ENCODE assay signal across 8 cellular contexts in the genomic region with DNA sequence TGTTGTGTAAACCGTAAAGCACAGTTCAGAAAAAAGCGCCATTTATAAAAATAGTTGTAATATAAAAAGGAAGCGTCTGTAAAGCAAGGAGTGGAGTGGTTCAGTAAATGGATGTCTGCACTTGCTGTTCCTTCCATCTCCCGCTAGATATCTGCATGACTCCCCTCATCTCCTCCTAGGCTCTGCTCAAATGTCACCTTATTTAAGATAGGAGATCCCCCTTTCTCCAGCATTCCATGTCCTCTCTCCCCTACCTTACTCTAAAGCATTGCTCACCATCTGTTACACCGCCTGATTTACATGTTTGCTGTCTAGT. TPM values are rescaled to one million over a fixed set of nuclear protein-coding genes. Genes with fewer than 3 reads are reported as not detected.
DNase-seq lines count a peak whose midpoint lies in the region; ATAC-seq and TF ChIP-seq lines count a peak whose summit lies in the region.

No MANE protein-coding gene starts in this region.

- H3K27ac Mint-ChIP-seq in GM23338: peak overlapping the region; percentile 90; the same call in 1 of the 2 replicates
- peak overlapping the region; percentile 95 for H3K27ac Mint-ChIP-seq in stimulated activated naive B cell treated with anti-CD40 and anti-IgM and Interleukin-4, amounts not matched to agents 10 μg/mL and 1 μg/mL and 100 μg/mL, for 72 hours

- CTCF ChIA-PET in BJ (lab: Yijun Ruan, JAX): interaction anchor here (0.7 kb wide), 1 partner anchor 61 kb away, joined by 3 read pairs; no protein-coding TSS in a partner anchor

- H3K4me1 Mint-ChIP-seq in GM23338: peaks cover 4% of the 10 kb centered on the region; the same call in 2 of the 3 replicates
- H3K4me1 Mint-ChIP-seq in stimulated activated naive B cell treated with anti-CD40 and anti-IgM and Interleukin-4, amounts not matched to agents 10 μg/mL and 1 μg/mL and 100 μg/mL, for 72 hours: peaks cover 11 to 25% of the 10 kb centered on the region in 2 donors

- WGBS in right cardiac atrium: 31% methylated on average over 5 of the region's 5 CpGs

- H2AFZ ChIP-seq in GM23338: peak overlapping the region; percentile 93; the same call in 1 of the 2 replicates

- POLR2A ChIA-PET in BJ (lab: Charles Lee): no interaction called here

- H3K9me2 ChIP-seq in GM23338 (ENCODE audit: insufficient read depth): no peaks in the 10 kb centered on the region

- TF ChIP-seq CTCF in BJ (IDR thresholded peaks at IDR 0.05; ENCODE audit: insufficient read depth, low read depth, low read length) (no peak), GM23338 (conservative IDR thresholded peaks at IDR 0.05; ENCODE audit: low read depth in 2 of 2) (no peak), VCaP (conservative IDR thresholded peaks at IDR 0.05) (no peak)

- H3K4me3 ChIP-seq in BJ (ENCODE audit: low read depth, low read length) (peak overlapping the region; percentile 98), GM23338 (peak overlapping the region; percentile 95), right cardiac atrium (ENCODE audit: low read length) (peak overlapping the region; percentile 89)

- H4K20me1 ChIP-seq in GM23338 (replicated peaks; ENCODE audit: insufficient read depth): peaks cover 14% of the 10 kb centered on the region; the same call in 1 of the 2 replicates

- H3K4me1 ChIP-seq in GM23338 (ENCODE audit: insufficient read depth) (no peaks in the 10 kb centered on the region; the same call in 1 of the 2 replicates), right cardiac atrium (ENCODE audit: control insufficient read depth, insufficient read depth, low read length) (peaks cover 2% of the 10 kb centered on the region)

- 0 out of 2 replicates have a peak overlapping the region, but pooled peaks have one; percentile 45 for H3K27ac ChIP-seq in GM23338 (ENCODE audit: low read depth)
- peak overlapping the region; percentile 74 for H3K27ac ChIP-seq in VCaP
- H3K27ac ChIP-seq in right cardiac atrium (ENCODE audit: low read length): peak overlapping the region; percentile 58

- H3K36me3 ChIP-seq in BJ (ENCODE audit: control insufficient read depth, insufficient read depth, low read length) (0 out of 2 replicates have a peak, but pooled peaks cover 1% of the 10 kb centered on the region), GM23338 (ENCODE audit: insufficient read depth) (no peaks in the 10 kb centered on the region)

- DNase-seq in BJ (ENCODE audit: low read depth) (no peak), GM23338 (ENCODE audit: low spot score) (no peak), right cardiac atrium (no peak), NCI-H2029 (lab: John Stamatoyannopoulos, UW) (no peak), NCI-H526 (lab: John Stamatoyannopoulos, UW) (no peak), epidermal melanocyte (ENCODE audit: insufficient read length, low spot score) (no peak)
- DNase-seq in stimulated activated naive B cell treated with anti-CD40 and anti-IgM and Interleukin-4, amounts not matched to agents 10 μg/mL and 1 μg/mL and 100 μg/mL, for 72 hours: no peak

- no peaks in the 10 kb centered on the region; the same call in 1 of the 2 replicates for H3K27me3 ChIP-seq in BJ (ENCODE audit: control insufficient read depth, insufficient read depth, low read length)
- no peaks in the 10 kb centered on the region for H3K27me3 ChIP-seq in GM23338 (ENCODE audit: insufficient read depth)
- H3K27me3 ChIP-seq in right cardiac atrium (ENCODE audit: control insufficient read depth, insufficient read depth): no peaks in the 10 kb centered on the region

- peaks cover 6% of the 10 kb centered on the region for H3K27me3 Mint-ChIP-seq in GM23338 (ENCODE audit: insufficient read depth, low read depth, poor library complexity)
- peaks cover 5 to 6% of the 10 kb centered on the region in 2 donors for H3K27me3 Mint-ChIP-seq in stimulated activated naive B cell treated with anti-CD40 and anti-IgM and Interleukin-4, amounts not matched to agents 10 μg/mL and 1 μg/mL and 100 μg/mL, for 72 hours

- no peaks in the 10 kb centered on the region for H3K9me3 ChIP-seq in right cardiac atrium (ENCODE audit: control insufficient read depth, low read length)

- H3K79me2 ChIP-seq in GM23338 (replicated peaks; ENCODE audit: insufficient read depth): peaks cover 44% of the 10 kb centered on the region

- no peaks in the 10 kb centered on the region for H3K9me3 Mint-ChIP-seq in GM23338
- no peaks in the 10 kb centered on the region for H3K9me3 Mint-ChIP-seq in stimulated activated naive B cell treated with anti-CD40 and anti-IgM and Interleukin-4, amounts not matched to agents 10 μg/mL and 1 μg/mL and 100 μg/mL, for 72 hours

- H3K36me3 Mint-ChIP-seq in GM23338 (ENCODE audit: low read depth): peaks cover 2% of the 10 kb centered on the region; the same call in 2 of the 3 replicates
- H3K36me3 Mint-ChIP-seq in stimulated activated naive B cell treated with anti-CD40 and anti-IgM and Interleukin-4, amounts not matched to agents 10 μg/mL and 1 μg/mL and 100 μg/mL, for 72 hours: peaks cover 6 to 11% of the 10 kb centered on the region in 2 donors

- intact Hi-C loops in right cardiac atrium (cut with DNase I): no loop called here

- H3F3A ChIP-seq in GM23338 (replicated peaks; ENCODE audit: low read depth): no peaks in the 10 kb centered on the region

- H3K4me2 ChIP-seq in GM23338: peak overlapping the region; percentile 88

- ATAC-seq in GM23338 (no peak; the same call in 2 of the 3 replicates), right cardiac atrium (peak in 1 of 2 donors; percentile 3)
- ATAC-seq in stimulated activated naive B cell treated with anti-CD40 and anti-IgM and Interleukin-4, amounts not matched to agents 10 μg/mL and 1 μg/mL and 100 μg/mL, for 72 hours (replicated peaks): peak; percentile 17 to 35

- H3K4me3 Mint-ChIP-seq in GM23338: peak overlapping the region; percentile 89
- peak overlapping the region; percentile 80 to 91 for H3K4me3 Mint-ChIP-seq in stimulated activated naive B cell treated with anti-CD40 and anti-IgM and Interleukin-4, amounts not matched to agents 10 μg/mL and 1 μg/mL and 100 μg/mL, for 72 hours

TF ChIP-seq in GM23338, 12 proteins besides CTCF, POLR2A, EP300 and RAD21:
- no peak for TF ChIP-seq CREB1 (CRISPR knock-in tag; IDR thresholded peaks at IDR 0.05; ENCODE audit: low read depth)
- TF ChIP-seq STAT1 (IDR thresholded peaks at IDR 0.05; ENCODE audit: unreplicated experiment): no peak
- TF ChIP-seq, protein P1, sequence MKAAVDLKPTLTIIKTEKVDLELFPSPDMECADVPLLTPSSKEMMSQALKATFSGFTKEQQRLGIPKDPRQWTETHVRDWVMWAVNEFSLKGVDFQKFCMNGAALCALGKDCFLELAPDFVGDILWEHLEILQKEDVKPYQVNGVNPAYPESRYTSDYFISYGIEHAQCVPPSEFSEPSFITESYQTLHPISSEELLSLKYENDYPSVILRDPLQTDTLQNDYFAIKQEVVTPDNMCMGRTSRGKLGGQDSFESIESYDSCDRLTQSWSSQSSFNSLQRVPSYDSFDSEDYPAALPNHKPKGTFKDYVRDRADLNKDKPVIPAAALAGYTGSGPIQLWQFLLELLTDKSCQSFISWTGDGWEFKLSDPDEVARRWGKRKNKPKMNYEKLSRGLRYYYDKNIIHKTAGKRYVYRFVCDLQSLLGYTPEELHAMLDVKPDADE (IDR thresholded peaks at IDR 0.05): no peak
- TF ChIP-seq NANOG (IDR thresholded peaks at IDR 0.05; ENCODE audit: borderline replicate concordance): no peak
- TF ChIP-seq ZNF331 (CRISPR knock-in tag; IDR thresholded peaks at IDR 0.05; ENCODE audit: low read depth): no peak

RNA-seq across cellular contexts. Expression of a gene that starts 0.7 kb away (rescaled TPM):
- polyA plus RNA-seq in BJ (2011; rRNA removed) (30.3 and 46.1 TPM in 2 replicates), GM23338 (2016; fragmentation: Nextera tagmentation; extraction: Ambion mirVana) (8.1 and 8.9 TPM in 2 replicates), right cardiac atrium (22.1 TPM)
- 19.8 and 26.5 TPM in 2 replicates for polyA minus RNA-seq in BJ (2011; rRNA and poly(A)+ RNA removed)
- 23.7 and 26.2 TPM in 2 replicates for total RNA-seq in GM23338 (2014; rRNA removed; shearing (Covaris generic))
- 10 to 100 TPM; 29.9 to 42.1 (median 38.7) TPM for total RNA-seq in right cardiac atrium

RNA-seq across cellular contexts. Expression of a gene that starts 21.2 kb away (rescaled TPM):
- 23.5 and 40.2 TPM in 2 replicates for polyA plus RNA-seq in BJ (2011; rRNA removed)
- polyA minus RNA-seq in BJ (2011; rRNA and poly(A)+ RNA removed): 9.6 and 14.8 TPM in 2 replicates
- total RNA-seq in GM23338 (2014; rRNA removed; shearing (Covaris generic)): 0.52 and 0.82 TPM in 2 replicates
- 2.9 and 4.6 TPM in 2 replicates for polyA plus RNA-seq in GM23338 (2016; fragmentation: Nextera tagmentation; extraction: Ambion mirVana)
- 10 to 100 TPM; 15.6 to 28.5 (median 15.8) TPM for total RNA-seq in right cardiac atrium
- polyA plus RNA-seq in right cardiac atrium: 16.0 TPM

RNA-seq across cellular contexts. Expression of a gene that starts 45.2 kb away (rescaled TPM):
- polyA plus RNA-seq in BJ (2011; rRNA removed) (0.02 TPM in 1 of 2 replicates, not detected in the other), GM23338 (2016; fragmentation: Nextera tagmentation; extraction: Ambion mirVana) (0.66 and 1.1 TPM in 2 replicates), right cardiac atrium (1.3 TPM)
- not detected in 2 replicates for polyA minus RNA-seq in BJ (2011; rRNA and poly(A)+ RNA removed)
- 3.0 and 3.6 TPM in 2 replicates for total RNA-seq in GM23338 (2014; rRNA removed; shearing (Covaris generic))
- 1 to 10 TPM; 1.6 to 3.6 (median 2.7) TPM for total RNA-seq in right cardiac atrium
